ENCODE assay signal across 8 cellular contexts in genomic region chrX:140091276-140091886, GRCh38.
DNase-seq lines count a peak whose midpoint lies in the region; ATAC-seq and TF ChIP-seq lines count a peak whose summit lies in the region.

No MANE protein-coding gene starts in this region.

- peaks cover 20% of the 10 kb centered on the region for H3K27me3 Mint-ChIP-seq in activated CD4-positive, alpha-beta T cell treated with anti-CD3 and anti-CD28 coated beads, Interleukin-2, amount 10 ng/mL, durations not matched to agents 7 days and 5 days
- peaks cover 0 to 8% of the 10 kb centered on the region in 2 donors for H3K27me3 Mint-ChIP-seq in natural killer cell treated with Interleukin-12 subunit alpha and Interleukin-12 subunit beta and Interleukin-15 and Interleukin-18, amount 100 ng/mL, for 72 hours

- no peaks in the 10 kb centered on the region for H3K36me3 Mint-ChIP-seq in activated CD4-positive, alpha-beta T cell treated with anti-CD3 and anti-CD28 coated beads, Interleukin-2, amount 10 ng/mL, durations not matched to agents 7 days and 5 days (ENCODE audit: low read depth)
- no peaks in the 10 kb centered on the region for H3K36me3 Mint-ChIP-seq in natural killer cell treated with Interleukin-12 subunit alpha and Interleukin-12 subunit beta and Interleukin-15 and Interleukin-18, amount 100 ng/mL, for 72 hours

- TF ChIP-seq CTCF in GM13976 (IDR thresholded peaks at IDR 0.05; ENCODE audit: borderline replicate concordance, control extremely low read depth, extremely low read depth, insufficient read depth, missing control alignments) (no peak), epithelial cell of proximal tubule (conservative IDR thresholded peaks at IDR 0.05; ENCODE audit: low read depth, low read length) (no peak)

- peaks cover 2% of the 10 kb centered on the region for H3K4me1 Mint-ChIP-seq in activated CD4-positive, alpha-beta T cell treated with anti-CD3 and anti-CD28 coated beads, Interleukin-2, amount 10 ng/mL, durations not matched to agents 7 days and 5 days
- H3K4me1 Mint-ChIP-seq in natural killer cell treated with Interleukin-12 subunit alpha and Interleukin-12 subunit beta and Interleukin-15 and Interleukin-18, amount 100 ng/mL, for 72 hours (ENCODE audit: low read depth in 2 of 2), result peaks cover 0 to 4% of the 10 kb centered on the region in 2 donors

- CTCF ChIA-PET in activated CD4-positive, alpha-beta T cell treated with anti-CD3 and anti-CD28 coated beads, Interleukin-2, amount 10 ng/mL, durations not matched to agents 7 days and 5 days (lab: Charles Lee), result interaction anchor here (1.8 kb wide), 1 partner anchor 33 kb away, joined by 4 read pairs; no protein-coding TSS in a partner anchor

- in situ Hi-C loops in GM13976 (cut with MboI; ENCODE audit: low sequenced_read_pairs, unreplicated experiment), result no loop called here

- H3K4me3 Mint-ChIP-seq in activated CD4-positive, alpha-beta T cell treated with anti-CD3 and anti-CD28 coated beads, Interleukin-2, amount 10 ng/mL, durations not matched to agents 7 days and 5 days, result peak overlapping the region; percentile 25
- no peak overlapping the region for H3K4me3 Mint-ChIP-seq in natural killer cell treated with Interleukin-12 subunit alpha and Interleukin-12 subunit beta and Interleukin-15 and Interleukin-18, amount 100 ng/mL, for 72 hours

- POLR2A ChIA-PET in activated CD4-positive, alpha-beta T cell treated with anti-CD3 and anti-CD28 coated beads, Interleukin-2, amount 10 ng/mL, durations not matched to agents 7 days and 5 days (lab: Charles Lee), result no interaction called here

- H3K4me3 ChIP-seq in epithelial cell of proximal tubule (ENCODE audit: low read depth, low read length), result peak overlapping the region; percentile 37

- ATAC-seq in HG02798 (IDR thresholded peaks at IDR 0.05; ENCODE audit: poor library complexity, unreplicated experiment), result peak; percentile 91
- ATAC-seq in natural killer cell treated with Interleukin-12 subunit alpha and Interleukin-12 subunit beta and Interleukin-15 and Interleukin-18, amount 100 ng/mL, for 72 hours, result peak; percentile 74 to 87

- no peak overlapping the region for H3K27ac Mint-ChIP-seq in activated CD4-positive, alpha-beta T cell treated with anti-CD3 and anti-CD28 coated beads, Interleukin-2, amount 10 ng/mL, durations not matched to agents 7 days and 5 days
- no peak overlapping the region for H3K27ac Mint-ChIP-seq in natural killer cell treated with Interleukin-12 subunit alpha and Interleukin-12 subunit beta and Interleukin-15 and Interleukin-18, amount 100 ng/mL, for 72 hours

- H3K9me3 Mint-ChIP-seq in activated CD4-positive, alpha-beta T cell treated with anti-CD3 and anti-CD28 coated beads, Interleukin-2, amount 10 ng/mL, durations not matched to agents 7 days and 5 days, result no peaks in the 10 kb centered on the region
- no peaks in the 10 kb centered on the region for H3K9me3 Mint-ChIP-seq in natural killer cell treated with Interleukin-12 subunit alpha and Interleukin-12 subunit beta and Interleukin-15 and Interleukin-18, amount 100 ng/mL, for 72 hours

- DNase-seq in GM13976 (ENCODE audit: low spot score) (peak; percentile 30), epithelial cell of proximal tubule (ENCODE audit: low read depth) (no peak), SIG-M5 treated with dmso at 0.1 percent for 504 hours (lab: John Stamatoyannopoulos, UW; ENCODE audit: unreplicated experiment) (no peak), HPDE6-E6E7 (ENCODE audit: extremely low spot score) (no peak), NK-92 (lab: John Stamatoyannopoulos, UW; ENCODE audit: unreplicated experiment) (no peak)
- DNase-seq in activated CD4-positive, alpha-beta T cell treated with anti-CD3 and anti-CD28 coated beads, Interleukin-2, amount 10 ng/mL, durations not matched to agents 7 days and 5 days, result peak; percentile 16
- no peak for DNase-seq in natural killer cell treated with Interleukin-12 subunit alpha and Interleukin-12 subunit beta and Interleukin-15 and Interleukin-18, amount 100 ng/mL, for 72 hours (ENCODE audit: low spot score)

Comparison
In these comparisons a context has a peak if more than half of its experiments do, and no peak if none do; other contexts are left out.
1. DNase-seq: peak in GM13976 (single experiment) and activated CD4-positive, alpha-beta T cell treated with anti-CD3 and anti-CD28 coated beads, Interleukin-2, amount 10 ng/mL, durations not matched to agents 7 days and 5 days (single experiment); none in epithelial cell of proximal tubule (single experiment), natural killer cell treated with Interleukin-12 subunit alpha and Interleukin-12 subunit beta and Interleukin-15 and Interleukin-18, amount 100 ng/mL, for 72 hours (single experiment), SIG-M5 treated with dmso at 0.1 percent for 504 hours (single experiment), HPDE6-E6E7 (single experiment) and NK-92 (single experiment).